22 cellular contexts compared by ENCODE assay signal in genomic region chr4:30760560-30760959, GRCh38. TPM values are rescaled to one million over a fixed set of nuclear protein-coding genes. Genes with fewer than 3 reads are reported as not detected.
"Had no signal": no experiment of that assay in that cellular context is flagged by ENCODE, and none has a peak within 500 bp of the region (broad histone marks: within the 10 kb centered on the region; RNA-seq: fewer than 3 reads in every experiment).

No MANE protein-coding gene starts in this region.

- H3K9me3 ChIP-seq: esophagus squamous epithelium, left ventricle myocardium inferior, neutrophil, ovary, right lobe of liver, thoracic aorta, upper lobe of left lung had no signal

- H3K27ac ChIP-seq: epithelial cell of prostate, esophagus squamous epithelium, left ventricle myocardium inferior, neutrophil, ovary, right lobe of liver, upper lobe of left lung, VCaP had no signal

- H3K4me1 ChIP-seq: right lobe of liver, upper lobe of left lung had no signal

- H3K4me3 ChIP-seq: esophagus squamous epithelium, left ventricle myocardium inferior, lung, ovary, right lobe of liver, thoracic aorta, upper lobe of left lung had no signal

- H3K36me3 ChIP-seq: esophagus squamous epithelium, left ventricle myocardium inferior, neutrophil, ovary, right lobe of liver, thoracic aorta, upper lobe of left lung had no signal

- H3K27me3 ChIP-seq: esophagus squamous epithelium, neutrophil, ovary, right lobe of liver, upper lobe of left lung had no signal

- DNase-seq: activated CD4-positive, alpha-beta T cell treated with anti-CD3 and anti-CD28 coated beads for 4 hours; activated CD4-positive, alpha-beta T cell treated with anti-CD3 and anti-CD28 coated beads, Interleukin-2, amount 50 U/mL, for 4 hours; activated naive CD4-positive, alpha-beta T cell; activated T-cell treated with anti-CD3 and anti-CD28 coated beads for 4 hours; activated T-cell treated with anti-CD3 and anti-CD28 coated beads, Interleukin-2, amount 50 U/mL, for 72 hours; dermis blood vessel endothelial cell; effector CD4-positive, alpha-beta T cell; esophagus squamous epithelium; foreskin melanocyte; left ventricle myocardium inferior; ovary; right lobe of liver; stimulated activated CD4-positive, alpha-beta T cell treated with anti-CD3 and anti-CD28 coated beads, Interleukin-2, amount 100 ng/mL, for 48 hours; stimulated activated naive CD4-positive, alpha-beta T cell treated with Interleukin-2 at 50 U/mL for 16 hours; T-helper 2 cell; upper lobe of left lung had no signal

- ATAC-seq: activated naive CD4-positive, alpha-beta T cell treated with anti-CD3 and anti-CD28 coated beads, Interleukin-2, amount 50 U/mL, for 72 hours; activated T-cell treated with anti-CD3 and anti-CD28 coated beads, Interleukin-2, amount 50 U/mL, for 72 hours; right lobe of liver had no signal

RNA-seq across cellular contexts. Expression of gene PCDH7, which starts 40.4 kb away (rescaled TPM):
- total RNA-seq: activated naive CD4-positive, alpha-beta T cell treated with anti-CD3 and anti-CD28 coated beads, Interleukin-2, amount 50 U/mL, for 72 hours; activated T-cell treated with anti-CD3 and anti-CD28 coated beads, Interleukin-2, amount 50 U/mL, for 72 hours had no signal
